Comparison of ENCODE assay signal across 1 cellular context in genomic region chr1:214576120-214576519, GRCh38. TPM values are rescaled to one million over a fixed set of nuclear protein-coding genes. Genes with fewer than 3 reads are reported as not detected.
"Had no signal": no experiment of that assay in that cellular context is flagged by ENCODE, and none has a peak within 500 bp of the region (broad histone marks: within the 10 kb centered on the region; RNA-seq: fewer than 3 reads in every experiment).

No MANE protein-coding gene starts in this region.

RNA-seq across cellular contexts. Expression of gene PTPN14, which starts 24.7 kb away (rescaled TPM):
- total RNA-seq: OCI-LY7 had no signal
